16 cellular contexts compared by ENCODE assay signal in the genomic region with DNA sequence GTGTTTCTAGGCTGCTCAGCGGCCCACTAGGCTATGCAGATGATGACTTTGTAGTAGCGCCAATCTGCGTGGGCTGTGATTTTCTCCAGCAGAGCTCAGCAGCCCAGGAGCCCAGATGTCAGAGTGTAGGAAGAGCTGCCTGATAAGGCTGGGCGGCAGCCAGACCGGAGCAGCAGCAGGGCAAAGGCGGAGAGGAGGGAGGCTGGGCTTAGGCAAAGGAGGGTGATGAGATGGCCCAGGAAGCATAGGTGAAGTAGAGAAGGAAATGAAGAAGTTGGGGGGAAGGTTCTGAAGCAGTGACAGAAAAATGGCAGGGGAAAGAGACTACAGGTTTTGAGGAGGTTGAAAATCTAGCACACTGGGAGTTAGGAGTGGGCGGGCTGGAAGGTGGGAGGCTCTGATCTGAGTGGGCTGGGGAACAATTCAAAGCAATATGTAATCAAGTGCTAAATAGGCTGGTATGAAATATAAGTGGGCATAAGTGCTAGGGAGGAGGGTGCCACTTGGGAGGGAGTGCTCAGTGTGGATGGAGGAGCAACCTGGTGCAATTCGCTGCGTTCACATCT. TPM values are rescaled to one million over a fixed set of nuclear protein-coding genes. Genes with fewer than 3 reads are reported as not detected.
DNase-seq lines count a peak whose midpoint lies in the region; ATAC-seq and TF ChIP-seq lines count a peak whose summit lies in the region.
"Had no signal": no experiment of that assay in that cellular context is flagged by ENCODE, and none has a peak within 500 bp of the region (broad histone marks: within the 10 kb centered on the region; RNA-seq: fewer than 3 reads in every experiment).

No MANE protein-coding gene starts in this region.

- H3K9me3 Mint-ChIP-seq in nephron, result no peaks in the 10 kb centered on the region
- peaks cover 3% of the 10 kb centered on the region for H3K9me3 Mint-ChIP-seq in activated naive CD8-positive, alpha-beta T cell treated with anti-CD3 and anti-CD28 coated beads, Interleukin-2, amount 50 U/mL, for 24 hours
- H3K9me3 Mint-ChIP-seq: activated B cell treated with CpG ODN at 0.5 μM for 24 hours had no signal

- no peaks in the 10 kb centered on the region for H3K9me3 ChIP-seq in Karpas-422 (ENCODE audit: low read length)
- no peaks in the 10 kb centered on the region for H3K9me3 ChIP-seq in MG63
- H3K9me3 ChIP-seq: neutrophil had no signal

- H3K4me3 ChIP-seq in foreskin fibroblast (ENCODE audit: low read depth in 1 of 2, low read length in 2 of 2), result no peak overlapping the region
- no peak overlapping the region for H3K4me3 ChIP-seq in Karpas-422 (ENCODE audit: low read length)
- H3K4me3 ChIP-seq in MG63, result no peak overlapping the region

- TF ChIP-seq CTCF in foreskin fibroblast (IDR thresholded peaks at IDR 0.05; ENCODE audit: low read depth, low read length) (no peak), nephron (IDR thresholded peaks at IDR 0.05; ENCODE audit: unreplicated experiment in 3 of 3) (no peak)

- H4K20me1 ChIP-seq in Karpas-422 (ENCODE audit: insufficient read depth, low read depth, low read length), result no peaks in the 10 kb centered on the region

- DNase-seq in DMS 273 (lab: John Stamatoyannopoulos, UW; ENCODE audit: unreplicated experiment), result peak; percentile 94
- DNase-seq in NCI-H82 (lab: John Stamatoyannopoulos, UW), result peak; percentile 82
- DNase-seq in foreskin fibroblast, result peak; percentile 53 to 78
- no peak for DNase-seq in Karpas-422
- DNase-seq in activated naive CD8-positive, alpha-beta T cell treated with anti-CD3 and anti-CD28 coated beads, Interleukin-2, amount 50 U/mL, for 24 hours, result no peak
- no peak for DNase-seq in activated effector memory CD4-positive, alpha-beta T cell treated with Interleukin-2 at 50 U/mL for 16 hours
- no peak for DNase-seq in MG63
- DNase-seq: activated B cell treated with CpG ODN at 0.5 μM for 24 hours; EL; Kasumi-1; SHP77; stimulated activated CD4-positive, alpha-beta T cell treated with anti-CD3 and anti-CD28 coated beads, Interleukin-2, amount 100 ng/mL, for 24 hours had no signal

- H3K4me1 ChIP-seq in Karpas-422 (ENCODE audit: low read length), result no peaks in the 10 kb centered on the region

- H2AFZ ChIP-seq in Karpas-422 (ENCODE audit: low read length), result no peak overlapping the region

- ATAC-seq in activated naive CD8-positive, alpha-beta T cell treated with anti-CD3 and anti-CD28 coated beads, Interleukin-2, amount 50 U/mL, for 24 hours, result no peak
- ATAC-seq: stimulated activated memory B cell treated with anti-CD40 and anti-IgM and Interleukin-4, amounts not matched to agents 10 μg/mL and 1 μg/mL and 100 μg/mL, for 72 hours had no signal

- peaks cover 6% of the 10 kb centered on the region for H3K27me3 Mint-ChIP-seq in nephron (ENCODE audit: low read depth)
- H3K27me3 Mint-ChIP-seq in activated naive CD8-positive, alpha-beta T cell treated with anti-CD3 and anti-CD28 coated beads, Interleukin-2, amount 50 U/mL, for 24 hours, result peaks cover 4% of the 10 kb centered on the region
- H3K27me3 Mint-ChIP-seq: activated B cell treated with CpG ODN at 0.5 μM for 24 hours; stimulated activated memory B cell treated with anti-CD40 and anti-IgM and Interleukin-4, amounts not matched to agents 10 μg/mL and 1 μg/mL and 100 μg/mL, for 72 hours had no signal

- no peaks in the 10 kb centered on the region for H3K36me3 Mint-ChIP-seq in nephron (ENCODE audit: low read depth)
- H3K36me3 Mint-ChIP-seq in activated naive CD8-positive, alpha-beta T cell treated with anti-CD3 and anti-CD28 coated beads, Interleukin-2, amount 50 U/mL, for 24 hours (ENCODE audit: low read depth), result no peaks in the 10 kb centered on the region
- H3K36me3 Mint-ChIP-seq: stimulated activated memory B cell treated with anti-CD40 and anti-IgM and Interleukin-4, amounts not matched to agents 10 μg/mL and 1 μg/mL and 100 μg/mL, for 72 hours had no signal

- H3K27ac Mint-ChIP-seq in nephron, result peak overlapping the region; percentile 33 to 76 (median 70)
- no peak overlapping the region for H3K27ac Mint-ChIP-seq in activated naive CD8-positive, alpha-beta T cell treated with anti-CD3 and anti-CD28 coated beads, Interleukin-2, amount 50 U/mL, for 24 hours
- H3K27ac Mint-ChIP-seq: activated B cell treated with CpG ODN at 0.5 μM for 24 hours; stimulated activated memory B cell treated with anti-CD40 and anti-IgM and Interleukin-4, amounts not matched to agents 10 μg/mL and 1 μg/mL and 100 μg/mL, for 72 hours had no signal

- H3K9ac ChIP-seq in Karpas-422 (ENCODE audit: low read length), result no peak overlapping the region

- peak overlapping the region in 2 of 3 experiments; percentile 1 to 9 for H3K4me3 Mint-ChIP-seq in nephron
- H3K4me3 Mint-ChIP-seq in activated naive CD8-positive, alpha-beta T cell treated with anti-CD3 and anti-CD28 coated beads, Interleukin-2, amount 50 U/mL, for 24 hours, result no peak overlapping the region
- H3K4me3 Mint-ChIP-seq: activated B cell treated with CpG ODN at 0.5 μM for 24 hours; stimulated activated memory B cell treated with anti-CD40 and anti-IgM and Interleukin-4, amounts not matched to agents 10 μg/mL and 1 μg/mL and 100 μg/mL, for 72 hours had no signal

- no peak overlapping the region for H3K4me2 ChIP-seq in Karpas-422 (ENCODE audit: low read depth, low read length, poor library complexity, severe bottlenecking)

- H3K27me3 ChIP-seq in Karpas-422 (ENCODE audit: low read length) (0 out of 2 replicates have a peak, but pooled peaks cover 2% of the 10 kb centered on the region), MG63 (no peaks in the 10 kb centered on the region)
- H3K27me3 ChIP-seq: neutrophil had no signal

- H3K9me2 ChIP-seq in Karpas-422 (replicated peaks; ENCODE audit: insufficient read depth, low read length), result no peaks in the 10 kb centered on the region

- H3K79me2 ChIP-seq in Karpas-422 (ENCODE audit: low read length), result no peaks in the 10 kb centered on the region

- no peaks in the 10 kb centered on the region for H3K36me3 ChIP-seq in Karpas-422 (ENCODE audit: insufficient read depth, low read length)
- no peaks in the 10 kb centered on the region for H3K36me3 ChIP-seq in MG63
- H3K36me3 ChIP-seq: neutrophil had no signal

- H3K27ac ChIP-seq in Karpas-422 (ENCODE audit: low read length), result no peak overlapping the region
- H3K27ac ChIP-seq: neutrophil had no signal

- H3K4me1 Mint-ChIP-seq in nephron, result peaks cover 45% of the 10 kb centered on the region
- no peaks in the 10 kb centered on the region for H3K4me1 Mint-ChIP-seq in activated naive CD8-positive, alpha-beta T cell treated with anti-CD3 and anti-CD28 coated beads, Interleukin-2, amount 50 U/mL, for 24 hours
- H3K4me1 Mint-ChIP-seq: activated B cell treated with CpG ODN at 0.5 μM for 24 hours; stimulated activated memory B cell treated with anti-CD40 and anti-IgM and Interleukin-4, amounts not matched to agents 10 μg/mL and 1 μg/mL and 100 μg/mL, for 72 hours had no signal

RNA-seq across cellular contexts. Expression of gene CALM2, which starts 29.3 kb away (rescaled TPM):
- total RNA-seq in Karpas-422 (2014; rRNA removed; shearing (Covaris generic); ENCODE audit: low replicate concordance), result 240 and 403 TPM in 2 replicates
- 812 and 1,243 TPM in 2 replicates for total RNA-seq in MG63 (2014; rRNA removed; shearing (Covaris generic); ENCODE audit: low replicate concordance)

RNA-seq across cellular contexts. Expression of gene STPG4, which starts 50.6 kb away (rescaled TPM):
- total RNA-seq in Karpas-422 (2014; rRNA removed; shearing (Covaris generic); ENCODE audit: low replicate concordance), result 0.18 TPM in 1 of 2 replicates, not detected in the other
- not detected in 2 replicates for total RNA-seq in MG63 (2014; rRNA removed; shearing (Covaris generic); ENCODE audit: low replicate concordance)
- total RNA-seq: epithelial cell of proximal tubule had no signal

Comparison
In these comparisons a context has a peak if more than half of its experiments do, and no peak if none do; other contexts are left out.
1. DNase-seq: peak in DMS 273 (single experiment), NCI-H82 (single experiment) and foreskin fibroblast (2 of 2); none in Karpas-422 (single experiment), activated naive CD8-positive, alpha-beta T cell treated with anti-CD3 and anti-CD28 coated beads, Interleukin-2, amount 50 U/mL, for 24 hours (single experiment), activated effector memory CD4-positive, alpha-beta T cell treated with Interleukin-2 at 50 U/mL for 16 hours (single experiment) and MG63 (single experiment).